ENCODE assay signal across 22 cellular contexts in the genomic region with DNA sequence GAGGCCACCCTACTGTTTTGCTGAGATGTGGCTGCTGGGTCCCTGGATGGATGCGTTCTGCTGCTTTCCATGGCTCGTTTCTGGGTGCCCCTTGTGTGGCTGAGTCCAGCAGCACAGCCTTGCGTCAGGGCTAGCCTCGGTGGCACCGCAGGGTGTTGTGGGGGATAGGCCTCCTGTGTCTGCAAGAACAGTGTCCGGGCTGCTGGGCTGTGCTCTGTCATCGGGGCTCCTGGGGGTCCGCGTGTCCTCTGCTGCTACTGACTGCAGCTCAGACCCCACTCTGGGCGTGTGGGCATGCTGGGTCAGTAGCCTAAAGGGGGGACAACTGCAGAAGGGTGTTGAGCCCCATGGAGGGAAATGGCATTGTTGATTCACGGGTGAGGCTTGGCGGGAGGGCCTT. TPM values are rescaled to one million over a fixed set of nuclear protein-coding genes. Genes with fewer than 3 reads are reported as not detected.
A peak's percentile ranks its signal among the peaks of the same experiment; 100 is the strongest.
DNase-seq lines count a peak whose midpoint lies in the region; ATAC-seq, FAIRE-seq and TF ChIP-seq lines count a peak whose summit lies in the region.
"Had no signal": no experiment of that assay in that cellular context is flagged by ENCODE, and none has a peak within 500 bp of the region (broad histone marks: within the 10 kb centered on the region; RNA-seq: fewer than 3 reads in every experiment).

No MANE protein-coding gene starts in this region.

- no peak for TF ChIP-seq EP300 in HepG2 (IDR thresholded peaks at IDR 0.05; ENCODE audit: low read depth in 2 of 2, low read length in 2 of 2)
- TF ChIP-seq EP300 in HepG2 (CRISPR knock-in tag; IDR thresholded peaks at IDR 0.05; ENCODE audit: borderline replicate concordance): no peak
- TF ChIP-seq EP300 in suprapubic skin (IDR thresholded peaks at IDR 0.05): no peak

- TF ChIP-seq CTCF in HepG2 (CRISPR knock-in tag; IDR thresholded peaks at IDR 0.05) (no peak), right lobe of liver (IDR thresholded peaks at IDR 0.05) (no peak), kidney (IDR thresholded peaks at IDR 0.05; ENCODE audit: borderline replicate concordance, extremely low read depth, insufficient read depth) (no peak), spleen (IDR thresholded peaks at IDR 0.05 in 8 of 11, conservative IDR thresholded peaks at IDR 0.05 in 3 of 11) (no peak), suprapubic skin (IDR thresholded peaks at IDR 0.05) (no peak)

- peak overlapping the region; percentile 55 for H3K27ac Mint-ChIP-seq in activated T-cell treated with anti-CD3 and anti-CD28 coated beads, Interleukin-2, amount 50 U/mL, for 24 hours
- H3K27ac Mint-ChIP-seq: HFFc6 had no signal

- H3K4me3 ChIP-seq in HepG2 (replicated peaks in 1 of 3; ENCODE audit: insufficient read depth in 1 of 3, low read depth in 2 of 3, low read length in 3 of 3): no peak overlapping the region
- H3K4me3 ChIP-seq in right lobe of liver: no peak overlapping the region
- H3K4me3 ChIP-seq in kidney (ENCODE audit: low read length in 2 of 2): no peak overlapping the region
- no peak overlapping the region for H3K4me3 ChIP-seq in spleen
- H3K4me3 ChIP-seq in suprapubic skin: no peak overlapping the region
- H3K4me3 ChIP-seq: A549, BLaER1, GM23248 had no signal

- H2AFZ ChIP-seq in HepG2 (ENCODE audit: low read length): no peak overlapping the region
- H2AFZ ChIP-seq: GM23248 had no signal

- in situ Hi-C loops in HepG2 (cut with HindIII; ENCODE audit: extremely low pct_ligation_motif_present, low pct_unique_long_range_greater_than_20kb): no loop called here

- no peaks in the 10 kb centered on the region for H3K27me3 Mint-ChIP-seq in activated T-cell treated with anti-CD3 and anti-CD28 coated beads, Interleukin-2, amount 50 U/mL, for 24 hours
- H3K27me3 Mint-ChIP-seq: CD4-positive, alpha-beta memory T cell had no signal

- no peak for TF ChIP-seq POLR2A in HepG2 (IDR thresholded peaks at IDR 0.05; ENCODE audit: insufficient read depth in 1 of 2, low read depth in 2 of 2, low read length in 2 of 2)
- TF ChIP-seq POLR2A in right lobe of liver (IDR thresholded peaks at IDR 0.05): no peak
- no peak for TF ChIP-seq POLR2A in spleen (IDR thresholded peaks at IDR 0.05)
- no peak for TF ChIP-seq POLR2A in suprapubic skin (IDR thresholded peaks at IDR 0.05)

- H3K4me3 Mint-ChIP-seq in activated T-cell treated with anti-CD3 and anti-CD28 coated beads, Interleukin-2, amount 50 U/mL, for 24 hours: no peak overlapping the region
- H3K4me3 Mint-ChIP-seq: CD14-positive monocyte, HFFc6 had no signal

- no peak for TF ChIP-seq RAD21 in HepG2 (CRISPR knock-in tag; IDR thresholded peaks at IDR 0.05)

- 100% methylated on average over 2 of the region's 12 CpGs for WGBS in HepG2 (ENCODE audit: low lambda C conversion rate)
- WGBS in right lobe of liver (ENCODE audit: insufficient coverage, low coverage, low lambda C conversion rate, missing lambda C conversion rate): 50% methylated on average over 2 of the region's 12 CpGs
- 87 to 95% (median 91%) methylated on average over 5 to 12 of the region's 12 CpGs for WGBS in spleen, 5 donors
- WGBS in suprapubic skin: 86% methylated on average over 4 of the region's 12 CpGs

- peaks cover 45% of the 10 kb centered on the region for H3K79me2 ChIP-seq in HepG2 (ENCODE audit: insufficient read depth, low read length)

- peaks cover 97% of the 10 kb centered on the region for H3K36me3 Mint-ChIP-seq in activated T-cell treated with anti-CD3 and anti-CD28 coated beads, Interleukin-2, amount 50 U/mL, for 24 hours (ENCODE audit: low read depth)

- intact Hi-C loops in HepG2 (cut with micrococcal nuclease; ENCODE audit: unreplicated experiment) (no loop called here), right lobe of liver (cut with DNase I) (no loop called here), kidney (cut with DNase I) (no loop called here), spleen (cut with DNase I; ENCODE audit: low total_unique reads) (no loop called here)

- H3K36me3 ChIP-seq in HepG2 (replicated peaks in 1 of 2; ENCODE audit: control insufficient read depth in 1 of 2, insufficient read depth in 2 of 2, low read length in 2 of 2): peaks cover 48 to 79% of the 10 kb centered on the region in 2 experiments
- peaks cover 0 to 61% (median 30%) of the 10 kb centered on the region in 4 donors for H3K36me3 ChIP-seq in right lobe of liver
- peaks cover 21 to 56% of the 10 kb centered on the region in 2 donors for H3K36me3 ChIP-seq in kidney (ENCODE audit: control insufficient read depth in 1 of 2, insufficient read depth in 2 of 2, low read length in 2 of 2)
- peaks cover 4 to 83% (median 80%) of the 10 kb centered on the region in 6 donors for H3K36me3 ChIP-seq in spleen
- H3K36me3 ChIP-seq in suprapubic skin: peaks cover 79% of the 10 kb centered on the region

- H3K9me3 ChIP-seq in HepG2 (ENCODE audit: low read length): no peaks in the 10 kb centered on the region
- no peaks in the 10 kb centered on the region for H3K9me3 ChIP-seq in right lobe of liver
- no peaks in the 10 kb centered on the region for H3K9me3 ChIP-seq in kidney (ENCODE audit: control insufficient read depth in 1 of 2, low read length in 2 of 2)
- H3K9me3 ChIP-seq in spleen: no peaks in the 10 kb centered on the region
- no peaks in the 10 kb centered on the region for H3K9me3 ChIP-seq in suprapubic skin
- H3K9me3 ChIP-seq: A549, BLaER1 had no signal

- H3K27me3 ChIP-seq in HepG2 (ENCODE audit: control insufficient read depth in 1 of 2, insufficient read depth in 2 of 2, low read length in 2 of 2): no peaks in the 10 kb centered on the region; a peak in 1 of 5 replicates
- no peaks in the 10 kb centered on the region for H3K27me3 ChIP-seq in right lobe of liver
- H3K27me3 ChIP-seq in spleen (replicated peaks in 1 of 7): no peaks in the 10 kb centered on the region
- H3K27me3 ChIP-seq in suprapubic skin: no peaks in the 10 kb centered on the region
- H3K27me3 ChIP-seq: BLaER1 had no signal

- BruUV-seq in HepG2 (replicated peaks; lab: Mats Ljungman, UMichigan): no TSS peak

- H3K9ac ChIP-seq in HepG2 (ENCODE audit: insufficient read depth, low read depth, low read length): no peak overlapping the region
- H3K9ac ChIP-seq in kidney (ENCODE audit: low read length in 2 of 2): no peak overlapping the region
- H3K9ac ChIP-seq: GM23248 had no signal

- no peak overlapping the region for H3K27ac ChIP-seq in HepG2 (ENCODE audit: extremely low read length, insufficient read depth, low read length)
- H3K27ac ChIP-seq in right lobe of liver: no peak overlapping the region
- no peak overlapping the region for H3K27ac ChIP-seq in kidney (ENCODE audit: low read depth in 2 of 2, low read length in 2 of 2)
- H3K27ac ChIP-seq in spleen: no peak overlapping the region
- H3K27ac ChIP-seq in suprapubic skin: no peak overlapping the region
- H3K27ac ChIP-seq: 22Rv1, A549, BLaER1, GM23248 had no signal

- no peak for DNase-seq in activated T-cell treated with anti-CD3 and anti-CD28 coated beads, Interleukin-2, amount 50 U/mL, for 24 hours
- DNase-seq in activated T-cell treated with anti-CD3 and anti-CD28 coated beads, Interleukin-2, amount 50 U/mL, for 1 hour: no peak
- no peak for DNase-seq in HepG2 (ENCODE audit: low spot score)
- DNase-seq in right lobe of liver: no peak
- peak; percentile 67 for DNase-seq in kidney
- DNase-seq in spleen: peak; percentile 73
- no peak for DNase-seq in suprapubic skin (ENCODE audit: low spot score in 2 of 2)
- DNase-seq in NCI-H1092 treated with DMSO at 0.1 percent for 48 hours (lab: John Stamatoyannopoulos, UW): no peak
- DNase-seq: AML-193; CD4-positive, alpha-beta memory T cell; DMS153; DMS79; GDM1; GM23248; HCEC 1CT; HFFc6 had no signal

- no peak overlapping the region for H3K4me2 ChIP-seq in HepG2 (ENCODE audit: low read depth, low read length)
- H3K4me2 ChIP-seq: A549, BLaER1 had no signal

- ATAC-seq in HepG2: no peak
- ATAC-seq in right lobe of liver: no peak
- ATAC-seq: A549 had no signal

- POLR2A ChIA-PET in HepG2 (lab: Yijun Ruan, JAX): no interaction called here

- peaks cover 7% of the 10 kb centered on the region; the same call in 1 of the 2 replicates for H4K20me1 ChIP-seq in HepG2 (ENCODE audit: insufficient read depth, low read length)

- peaks cover 12% of the 10 kb centered on the region for H3K4me1 ChIP-seq in HepG2 (ENCODE audit: insufficient read depth, low read length)
- H3K4me1 ChIP-seq in right lobe of liver: peaks cover 0 to 12% (median 5%) of the 10 kb centered on the region in 4 donors
- H3K4me1 ChIP-seq in kidney (ENCODE audit: control insufficient read depth in 1 of 2, insufficient read depth in 1 of 2, low read depth in 1 of 2, low read length in 2 of 2): peaks cover 4% of the 10 kb centered on the region in 2 donors
- H3K4me1 ChIP-seq in spleen: peaks cover 14 to 37% (median 18%) of the 10 kb centered on the region in 6 donors
- peaks cover 15% of the 10 kb centered on the region for H3K4me1 ChIP-seq in suprapubic skin

- FAIRE-seq in HepG2 (lab: Jason Lieb, UNC): no peak
- FAIRE-seq in kidney (lab: Jason Lieb, UNC): no peak
- FAIRE-seq: A549, GM12892, GM18507 had no signal

- CTCF ChIA-PET in HepG2 (lab: Yijun Ruan, JAX; ENCODE audit: low intra/inter-chr PET ratio, low total read pairs): no interaction called here

- H3K9me3 Mint-ChIP-seq in activated T-cell treated with anti-CD3 and anti-CD28 coated beads, Interleukin-2, amount 50 U/mL, for 24 hours: no peaks in the 10 kb centered on the region
- H3K9me3 Mint-ChIP-seq: HFFc6 had no signal

- peaks cover 33% of the 10 kb centered on the region for H3K4me1 Mint-ChIP-seq in activated T-cell treated with anti-CD3 and anti-CD28 coated beads, Interleukin-2, amount 50 U/mL, for 24 hours (ENCODE audit: low read depth)

RNA-seq across cellular contexts. Expression of a gene that starts 4.9 kb away (rescaled TPM):
- 24.6 and 35.1 TPM in 2 replicates for total RNA-seq in HepG2 (2016; rRNA removed; fragmentation: Illumina TruSeq; extraction: Trizol)
- 16.9 and 17.1 TPM in 2 replicates for total RNA-seq in HepG2 (2016; cell fraction: cytosol; rRNA removed; fragmentation: Illumina TruSeq; extraction: Trizol; ENCODE audit: low read depth)
- 24.1 and 32.9 TPM in 2 replicates for total RNA-seq in HepG2 (2016; cell fraction: insoluble cytoplasmic fraction; rRNA removed; fragmentation: Illumina TruSeq; extraction: Trizol)
- 10.3 and 11.2 TPM in 2 replicates for total RNA-seq in HepG2 (2016; cell fraction: membrane; rRNA removed; fragmentation: Illumina TruSeq; extraction: Trizol)
- total RNA-seq in HepG2 (2016; cell fraction: nucleus; rRNA removed; fragmentation: Illumina TruSeq; extraction: Trizol): 29.9 and 34.8 TPM in 2 replicates
- polyA plus RNA-seq in HepG2 (2011; rRNA removed): 20.1 and 22.2 TPM in 2 replicates
- 11.2 and 11.3 TPM in 2 replicates for polyA plus RNA-seq in HepG2 (2011; cell fraction: cytosol; rRNA removed)
- polyA plus RNA-seq in HepG2 (2011; cell fraction: nucleus; rRNA removed): 110 and 114 TPM in 2 replicates
- polyA plus RNA-seq in HepG2 (2012): 22.7 and 27.0 TPM in 2 replicates
- 3.0 and 3.7 TPM in 2 replicates for polyA plus RNA-seq in HepG2 (2016; cell fraction: cytosol; fragmentation: Illumina TruSeq; extraction: Trizol; ENCODE audit: low read depth)
- 25.7 and 32.8 TPM in 2 replicates for polyA plus RNA-seq in HepG2 (2016; cell fraction: insoluble cytoplasmic fraction; fragmentation: Illumina TruSeq; extraction: Trizol; ENCODE audit: low read depth)
- 4.3 and 6.1 TPM in 2 replicates for polyA plus RNA-seq in HepG2 (2016; cell fraction: membrane; fragmentation: Illumina TruSeq; extraction: Trizol; ENCODE audit: low read depth)
- 70.6 and 74.1 TPM in 2 replicates for polyA plus RNA-seq in HepG2 (2016; cell fraction: nucleus; fragmentation: Illumina TruSeq; extraction: Trizol; ENCODE audit: insufficient read depth, low read depth)
- 9.8 and 26.9 TPM in 2 replicates for polyA minus RNA-seq in HepG2 (2011; rRNA and poly(A)+ RNA removed; ENCODE audit: low replicate concordance)
- polyA minus RNA-seq in HepG2 (2011; cell fraction: cytosol; rRNA and poly(A)+ RNA removed): 5.9 and 9.7 TPM in 2 replicates
- polyA minus RNA-seq in HepG2 (2011; cell fraction: nucleus; rRNA and poly(A)+ RNA removed): 27.0 and 37.2 TPM in 2 replicates
- total RNA-seq in right lobe of liver: 10 to 100 TPM in 4 of 6 experiments, 1 to 10 TPM in 2; 8.8 to 25.1 (median 12.9) TPM
- total RNA-seq in kidney: 18.7 TPM
- polyA plus RNA-seq in kidney (ENCODE audit: insufficient read depth, low read depth, low replicate concordance): 12.9 TPM
- total RNA-seq in spleen: 10 to 100 TPM; 11.5 to 26.9 (median 20.5) TPM
- 10 to 100 TPM; 12.6 to 18.8 (median 15.8) TPM for polyA plus RNA-seq in spleen
- total RNA-seq in suprapubic skin: 10 to 100 TPM; 22.5 to 34.6 (median 28.4) TPM

RNA-seq across cellular contexts. Expression of a gene that starts 18.2 kb away (rescaled TPM):
- total RNA-seq in HepG2 (2016; rRNA removed; fragmentation: Illumina TruSeq; extraction: Trizol): 11.7 and 15.8 TPM in 2 replicates
- total RNA-seq in HepG2 (2016; cell fraction: cytosol; rRNA removed; fragmentation: Illumina TruSeq; extraction: Trizol; ENCODE audit: low read depth): 8.0 and 9.1 TPM in 2 replicates
- total RNA-seq in HepG2 (2016; cell fraction: insoluble cytoplasmic fraction; rRNA removed; fragmentation: Illumina TruSeq; extraction: Trizol): 11.9 and 14.9 TPM in 2 replicates
- total RNA-seq in HepG2 (2016; cell fraction: membrane; rRNA removed; fragmentation: Illumina TruSeq; extraction: Trizol): 9.8 and 11.8 TPM in 2 replicates
- 6.6 and 7.1 TPM in 2 replicates for total RNA-seq in HepG2 (2016; cell fraction: nucleus; rRNA removed; fragmentation: Illumina TruSeq; extraction: Trizol)
- polyA plus RNA-seq in HepG2 (2011; rRNA removed): 94.1 and 110 TPM in 2 replicates
- polyA plus RNA-seq in HepG2 (2011; cell fraction: cytosol; rRNA removed): 129 and 137 TPM in 2 replicates
- 53.4 and 59.2 TPM in 2 replicates for polyA plus RNA-seq in HepG2 (2011; cell fraction: nucleus; rRNA removed)
- polyA plus RNA-seq in HepG2 (2012): 58.7 and 69.9 TPM in 2 replicates
- polyA plus RNA-seq in HepG2 (2016; cell fraction: cytosol; fragmentation: Illumina TruSeq; extraction: Trizol; ENCODE audit: low read depth): 34.3 and 43.0 TPM in 2 replicates
- 53.0 and 57.2 TPM in 2 replicates for polyA plus RNA-seq in HepG2 (2016; cell fraction: insoluble cytoplasmic fraction; fragmentation: Illumina TruSeq; extraction: Trizol; ENCODE audit: low read depth)
- polyA plus RNA-seq in HepG2 (2016; cell fraction: membrane; fragmentation: Illumina TruSeq; extraction: Trizol; ENCODE audit: low read depth): 32.8 and 40.2 TPM in 2 replicates
- 34.9 and 36.2 TPM in 2 replicates for polyA plus RNA-seq in HepG2 (2016; cell fraction: nucleus; fragmentation: Illumina TruSeq; extraction: Trizol; ENCODE audit: insufficient read depth, low read depth)
- 37.2 and 51.7 TPM in 2 replicates for polyA minus RNA-seq in HepG2 (2011; rRNA and poly(A)+ RNA removed; ENCODE audit: low replicate concordance)
- polyA minus RNA-seq in HepG2 (2011; cell fraction: cytosol; rRNA and poly(A)+ RNA removed): 24.0 and 25.6 TPM in 2 replicates
- 9.0 and 15.4 TPM in 2 replicates for polyA minus RNA-seq in HepG2 (2011; cell fraction: nucleus; rRNA and poly(A)+ RNA removed)
- 100 to 1,000 TPM in 1 of 6 experiments, 10 to 100 TPM in 5; 16.6 to 137 (median 23.2) TPM for total RNA-seq in right lobe of liver
- 74.5 TPM for total RNA-seq in kidney
- polyA plus RNA-seq in kidney (ENCODE audit: insufficient read depth, low read depth, low replicate concordance): 97.8 TPM
- total RNA-seq in spleen: 10 to 100 TPM; 10.5 to 36.6 (median 28.6) TPM
- polyA plus RNA-seq in spleen: 10 to 100 TPM; 39.6 to 93.8 (median 48.5) TPM
- 10 to 100 TPM; 17.5 to 39.9 (median 27.9) TPM for total RNA-seq in suprapubic skin

Comparison
In these comparisons a context has a peak if more than half of its experiments do, and no peak if none do; other contexts are left out.
1. DNase-seq: peak in kidney (single experiment) and spleen (single experiment); none in activated T-cell treated with anti-CD3 and anti-CD28 coated beads, Interleukin-2, amount 50 U/mL, for 24 hours (single experiment), activated T-cell treated with anti-CD3 and anti-CD28 coated beads, Interleukin-2, amount 50 U/mL, for 1 hour (single experiment), HepG2 (single experiment), right lobe of liver (0 of 3), suprapubic skin (0 of 2) and NCI-H1092 treated with DMSO at 0.1 percent for 48 hours (single experiment).